In genomic region chr21:41975391-41976272, GRCh38 we compare ENCODE assay signal across 1 cellular context.
TF ChIP-seq lines count a peak whose summit lies in the region.

No MANE protein-coding gene starts in this region.

TF ChIP-seq in GM12878, 131 proteins besides CTCF, POLR2A, EP300 and RAD21:
- no peak for TF ChIP-seq IRF5 (IDR thresholded peaks at IDR 0.05; ENCODE audit: borderline replicate concordance)
- peak; percentile 70 for TF ChIP-seq REST (IDR thresholded peaks at IDR 0.05; ENCODE audit: low read depth, low read length)
- no peak for TF ChIP-seq TCF3 (IDR thresholded peaks at IDR 0.05; ENCODE audit: borderline replicate concordance, insufficient read depth, low read depth, low read length)
- no peak for TF ChIP-seq MXI1 (IDR thresholded peaks at IDR 0.05; ENCODE audit: low read depth, low read length)
- no peak for TF ChIP-seq RUNX3 (IDR thresholded peaks at IDR 0.05; ENCODE audit: low read length)
TF ChIP-seq in GM12878: peak in this region for 1.
